34 cellular contexts compared by ENCODE assay signal in the genomic region with DNA sequence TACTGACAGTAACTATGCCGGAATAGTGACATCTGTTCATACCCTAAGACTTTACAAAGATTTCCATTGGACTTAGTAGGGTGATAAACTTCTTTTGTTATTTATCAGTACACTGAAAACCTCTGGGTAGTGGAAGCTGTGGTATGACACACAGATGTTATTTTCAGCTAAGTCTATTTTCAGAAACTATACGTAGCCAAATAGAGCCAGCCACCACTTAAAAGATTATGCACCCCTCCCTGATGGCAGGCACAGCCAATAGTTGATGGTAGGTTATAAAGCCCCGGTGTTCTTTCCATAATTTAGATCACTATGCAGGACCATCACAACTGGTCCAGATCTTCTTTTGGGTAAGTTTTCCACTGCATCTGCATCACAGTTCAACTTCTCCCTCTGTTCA.
"Had no signal": no experiment of that assay in that cellular context is flagged by ENCODE, and none has a peak within 500 bp of the region (broad histone marks: within the 10 kb centered on the region; RNA-seq: fewer than 3 reads in every experiment).

No MANE protein-coding gene starts in this region.

- H3K9ac ChIP-seq: KMS-11 had no signal

- H3K4me2 ChIP-seq: KMS-11 had no signal

- H3K9me3 ChIP-seq: MG63 had no signal

- DNase-seq: Karpas-422, Kasumi-1, KBM-7, KG1, MG63, MM.1S, NCI-H1048, NCI-H1092, NCI-H1092 treated with DMSO at 0.1 percent for 48 hours, NCI-H1105, NCI-H1105 treated with DMSO at 0.1 percent for 48 hours, NCI-H1417, NCI-H1417 treated with DMSO at 0.1 percent for 48 hours, NCI-H1436, NCI-H1436 treated with DMSO at 0.1 percent for 48 hours, NCI-H146, NCI-H1694, NCI-H1694 treated with DMSO at 0.1 percent for 48 hours, NCI-H187, NCI-H187 treated with DMSO at 0.1 percent for 48 hours, NCI-H1930, NCI-H2029, NCI-H2029 treated with DMSO at 0.1 percent for 48 hours, NCI-H2081, NCI-H2081 treated with DMSO at 0.1 percent for 48 hours, NCI-H2107, NCI-H2171, NCI-H2171 treated with DMSO at 0.1 percent for 48 hours, NCI-H2227 treated with DMSO at 0.1 percent for 48 hours, NCI-H226, NCI-H345, NCI-H446, NCI-H446 treated with DMSO at 0.1 percent for 48 hours had no signal

- H3K27ac ChIP-seq: KMS-11 had no signal

- H3K27me3 ChIP-seq: MG63 had no signal

- H3K36me3 ChIP-seq: MG63 had no signal

- H3K4me3 ChIP-seq: MG63 had no signal
